1 cellular context compared by ENCODE assay signal in genomic region chr3:174100744-174101143, GRCh38.
TF ChIP-seq lines count a peak whose summit lies in the region.

No MANE protein-coding gene starts in this region.

TF ChIP-seq in GM23338, 12 proteins besides CTCF, POLR2A, EP300 and RAD21 (continued from another document):
- TF ChIP-seq ZNF462 (CRISPR knock-in tag; IDR thresholded peaks at IDR 0.05): no peak
- TF ChIP-seq ETS1 (IDR thresholded peaks at IDR 0.05): no peak
- no peak for TF ChIP-seq POLR2AphosphoS5 (IDR thresholded peaks at IDR 0.05; ENCODE audit: low read depth)
- no peak for TF ChIP-seq NANOG (IDR thresholded peaks at IDR 0.05; ENCODE audit: borderline replicate concordance)
- TF ChIP-seq EZH2phosphoT487 (IDR thresholded peaks at IDR 0.05; ENCODE audit: unreplicated experiment): no peak
- no peak for TF ChIP-seq ZNF114 (CRISPR knock-in tag; IDR thresholded peaks at IDR 0.05)
- TF ChIP-seq REST (IDR thresholded peaks at IDR 0.05; ENCODE audit: unreplicated experiment): no peak
TF ChIP-seq in GM23338: peak in this region for 0.
